In the genomic region with DNA sequence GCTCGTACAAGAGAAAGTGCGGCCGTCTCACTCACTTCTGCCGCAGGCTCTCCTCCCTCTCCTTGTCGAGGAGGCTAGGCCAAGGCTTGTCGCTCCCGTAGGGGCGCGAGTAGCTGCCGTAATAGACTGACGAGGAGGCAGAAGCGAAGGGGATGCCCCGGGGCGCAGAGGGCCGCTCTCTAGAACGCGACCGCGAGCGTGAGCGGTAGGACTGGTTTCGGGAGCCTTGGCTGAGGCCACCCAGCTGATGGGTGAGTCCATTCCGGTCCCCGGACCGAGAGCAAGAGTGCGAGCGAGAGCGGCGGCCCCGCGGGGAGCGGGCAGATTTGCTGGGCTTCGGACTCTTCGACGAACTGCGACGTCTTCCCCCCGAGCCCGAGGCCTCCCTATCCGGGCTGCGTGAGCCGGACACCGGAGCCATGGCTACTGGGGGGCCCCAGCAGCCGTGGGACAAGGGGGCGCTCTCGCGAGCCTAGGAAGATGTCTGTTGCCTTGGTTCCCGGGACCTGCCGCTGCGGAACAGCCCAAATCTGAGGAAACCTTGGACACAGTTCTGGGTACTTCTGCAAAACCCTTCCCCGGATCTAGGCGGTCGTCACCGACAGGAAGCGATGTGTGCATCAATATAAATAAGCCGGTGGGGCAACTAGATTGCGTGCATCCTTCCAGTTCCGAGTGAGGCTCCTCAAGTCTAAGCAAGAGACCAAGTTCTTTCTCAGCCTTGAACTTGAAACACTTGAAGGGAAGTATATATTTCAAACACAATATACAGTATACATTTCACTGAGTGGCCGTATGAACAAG, we compare ENCODE assay signal across 8 cellular contexts. TPM values are rescaled to one million over a fixed set of nuclear protein-coding genes. Genes with fewer than 3 reads are reported as not detected.
A peak's percentile ranks its signal among the peaks of the same experiment; 100 is the strongest.
DNase-seq lines count a peak whose midpoint lies in the region; ATAC-seq, FAIRE-seq and TF ChIP-seq lines count a peak whose summit lies in the region.

A gene (minus strand): TSS at position 567 of the 804 bp plus-strand sequence. CDS start 146 bp downstream, at position 421.

- no peaks in the 10 kb centered on the region for H3K27me3 ChIP-seq in prostate gland (replicated peaks; ENCODE audit: insufficient read depth)

- no peak for FAIRE-seq in urothelium cell line (lab: Jason Lieb, UNC)

- H3K4me1 ChIP-seq in prostate gland (replicated peaks), result no peaks in the 10 kb centered on the region

- H3K27ac ChIP-seq in prostate gland, result peak within 1 kb of the TSS; percentile 82 to 84

- H3K36me3 ChIP-seq in prostate gland, result no peaks in the 10 kb centered on the region

- H3K27me3 Mint-ChIP-seq in T-helper 17 cell, result no peaks in the 10 kb centered on the region

- H3K27ac Mint-ChIP-seq in T-helper 17 cell, result peak within 1 kb of the TSS; percentile 98

- ATAC-seq in GM18502 (IDR thresholded peaks at IDR 0.05; ENCODE audit: poor library complexity, unreplicated experiment) (peak; percentile 78), HG02938 (IDR thresholded peaks at IDR 0.05; ENCODE audit: unreplicated experiment) (peak; percentile 82), T-helper 17 cell (peak; percentile 90), left ventricle myocardium superior (peak; percentile 98)

- H3K9me3 ChIP-seq in T-helper 17 cell (ENCODE audit: control insufficient read depth, low read length, poor library complexity, severe bottlenecking) (no peaks in the 10 kb centered on the region), prostate gland (no peaks in the 10 kb centered on the region)

- TF ChIP-seq CTCF in prostate gland (IDR thresholded peaks at IDR 0.05), result peak in 1 of 4 experiments; percentile 6

- H3K4me3 Mint-ChIP-seq in T-helper 17 cell, result peak within 1 kb of the TSS; percentile 98

- 0% methylated on average over 17 of the region's 59 CpGs for WGBS in prostate gland

- peak; percentile 87 for DNase-seq in NCI-H1694 (lab: John Stamatoyannopoulos, UW)
- DNase-seq in T-helper 17 cell, result peak; percentile 49 to 66 (median 66)
- peak; percentile 13 to 86 (median 64) for DNase-seq in anterior cingulate cortex (lab: John Stamatoyannopoulos, UW)
- peak; percentile 80 for DNase-seq in left ventricle myocardium superior
- DNase-seq in prostate gland (ENCODE audit: low spot score), result peak; percentile 69
- DNase-seq in urothelium cell line (ENCODE audit: low spot score), result peak; percentile 69

- peak; percentile 31 for TF ChIP-seq POLR2A in prostate gland (IDR thresholded peaks at IDR 0.05)

- H3K4me3 ChIP-seq in prostate gland, result peak within 1 kb of the TSS; percentile 56 to 57

- intact Hi-C loops in left ventricle myocardium superior (cut with micrococcal nuclease) (no loop called here), prostate gland (cut with DNase I) (no loop called here)

- H3K36me3 Mint-ChIP-seq in T-helper 17 cell (ENCODE audit: low read depth), result peaks cover 2% of the 10 kb centered on the region

- H3K4me1 Mint-ChIP-seq in T-helper 17 cell, result peaks cover 8% of the 10 kb centered on the region

RNA-seq across cellular contexts. Expression of the gene that starts here (rescaled TPM):
- total RNA-seq in T-helper 17 cell (10 to 100 TPM; 12.2 to 12.5 TPM), left ventricle myocardium superior (3.6 TPM), prostate gland (10 to 100 TPM in 1 of 2 donors, 1 to 10 TPM in 1; 6.4 to 12.0 TPM)

Comparison
In these comparisons a context has a peak if more than half of its experiments do, and no peak if none do; other contexts are left out.
1. Peak in every context shown above with its lines: DNase-seq, ATAC-seq, H3K4me3 ChIP-seq and H3K27ac ChIP-seq.